ENCODE assay signal across 2 cellular contexts in the genomic region with DNA sequence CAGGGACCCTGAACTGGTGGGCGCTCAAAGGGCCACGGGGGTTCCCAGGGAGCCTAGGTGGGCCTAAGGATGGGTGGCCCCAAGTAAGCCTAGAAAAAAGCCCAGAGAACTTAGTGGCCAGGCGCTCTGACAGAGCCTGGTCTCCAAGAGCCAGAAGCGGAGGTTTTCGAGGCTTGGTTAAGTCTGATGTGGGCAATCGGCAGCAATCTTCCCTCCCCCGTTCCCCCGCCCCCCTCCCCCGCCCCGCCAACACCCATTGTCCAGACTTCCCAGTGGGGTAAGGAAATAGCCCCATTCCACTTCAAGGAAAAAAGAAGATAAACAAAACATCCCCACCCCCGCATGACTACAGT.
TF ChIP-seq lines count a peak whose summit lies in the region.

No MANE protein-coding gene starts in this region.

TF ChIP-seq in IMR-90, 13 proteins besides CTCF, POLR2A, EP300 and RAD21:
- TF ChIP-seq RCOR1 (IDR thresholded peaks at IDR 0.05; ENCODE audit: insufficient replicate concordance, low read length), result no peak

TF ChIP-seq in H1, 55 proteins besides CTCF, POLR2A, EP300 and RAD21:
- TF ChIP-seq RXRA (IDR thresholded peaks at IDR 0.05; ENCODE audit: insufficient read depth, low read depth, low read length) (no peak), YY1 (IDR thresholded peaks at IDR 0.05; ENCODE audit: low read depth, low read length) (no peak), TAF1 (IDR thresholded peaks at IDR 0.05; ENCODE audit: low read depth, low read length) (no peak), CHD2 (IDR thresholded peaks at IDR 0.05; ENCODE audit: low read length) (no peak), POU5F1 (IDR thresholded peaks at IDR 0.05; ENCODE audit: low read depth, low read length) (no peak), CBX5 (IDR thresholded peaks at IDR 0.05; ENCODE audit: low read depth, low read length) (no peak), ATF3 (IDR thresholded peaks at IDR 0.05; ENCODE audit: insufficient read depth, low read depth, low read length) (no peak), TBP (IDR thresholded peaks at IDR 0.05; ENCODE audit: low read depth, low read length) (no peak), CTBP2 (IDR thresholded peaks at IDR 0.05; ENCODE audit: borderline replicate concordance, insufficient read depth, insufficient read length, low read length) (no peak), CHD1 (IDR thresholded peaks at IDR 0.05; ENCODE audit: low read depth, low read length) (no peak), RFX5 (IDR thresholded peaks at IDR 0.05; ENCODE audit: borderline replicate concordance, low read depth, low read length) (no peak), SIN3A (conservative IDR thresholded peaks at IDR 0.05 in 1 of 2, IDR thresholded peaks at IDR 0.05 in 1 of 2; ENCODE audit: low read depth in 1 of 2, low read length in 2 of 2) (no peak), TEAD4 (IDR thresholded peaks at IDR 0.05; ENCODE audit: low read depth, low read length) (no peak)
